21 cellular contexts compared by ENCODE assay signal in genomic region chr6:132252113-132252512, GRCh38.
DNase-seq lines count a peak whose midpoint lies in the region; ATAC-seq, FAIRE-seq and TF ChIP-seq lines count a peak whose summit lies in the region.
"Had no signal": no experiment of that assay in that cellular context is flagged by ENCODE, and none has a peak within 500 bp of the region (broad histone marks: within the 10 kb centered on the region; RNA-seq: fewer than 3 reads in every experiment).

No MANE protein-coding gene starts in this region.

- peaks cover 24% of the 10 kb centered on the region for H3K9me3 Mint-ChIP-seq in GM23338

- H3K27ac Mint-ChIP-seq in GM23338 = no peak overlapping the region

- no peak overlapping the region for H3K23ac ChIP-seq in H1 (ENCODE audit: insufficient read length)

- DNase-seq in GM23338 (ENCODE audit: low spot score) (peak; percentile 25), HPDE6-E6E7 (ENCODE audit: extremely low spot score) (peak; percentile 2), H1 (ENCODE audit: low read depth in 1 of 2, low spot score in 2 of 2) (no peak), hepatocyte (ENCODE audit: low spot score) (no peak), dermis blood vessel endothelial cell (no peak), NCI-H2081 (lab: John Stamatoyannopoulos, UW) (no peak)
- DNase-seq: CD4-positive, alpha-beta memory T cell; EL; GF-D8; MM.1S; NCI-H1048; NCI-H1436 treated with DMSO at 0.1 percent for 48 hours; NCI-H1930; NCI-H2171 treated with DMSO at 0.1 percent for 48 hours; NCI-H524 treated with DMSO at 0.1 percent for 48 hours; PC-3; SHP77 had no signal

- H2BK12ac ChIP-seq in H1 (ENCODE audit: low read depth, low read length) = no peak overlapping the region

- H2AK5ac ChIP-seq in H1 (ENCODE audit: low read depth, low read length) = no peak overlapping the region

- no peaks in the 10 kb centered on the region for H3F3A ChIP-seq in GM23338 (replicated peaks; ENCODE audit: low read depth)

- TF ChIP-seq EP300 in H1 (IDR thresholded peaks at IDR 0.05; ENCODE audit: borderline replicate concordance in 1 of 2, low read depth in 2 of 2, low read length in 2 of 2) = no peak

- H3K79me1 ChIP-seq in H1 (ENCODE audit: low read depth, low read length) = no peaks in the 10 kb centered on the region

- no peak overlapping the region for H3K4me2 ChIP-seq in GM23338
- H3K4me2 ChIP-seq in H1 (ENCODE audit: insufficient read depth in 1 of 2, low read depth in 2 of 2, low read length in 2 of 2) = no peak overlapping the region
- H3K4me2 ChIP-seq in hepatocyte = no peak overlapping the region
- H3K4me2 ChIP-seq: BLaER1 treated with 17β-estradiol and CSF1 and Interleukin-3, amounts not matched to agents 10 nM and 100 nM had no signal

- H2BK120ac ChIP-seq in H1 (replicated peaks; ENCODE audit: low read depth, low read length) = no peak overlapping the region

- TF ChIP-seq POLR2A in H1 (IDR thresholded peaks at IDR 0.05; ENCODE audit: control extremely low read depth in 1 of 2, low read depth in 2 of 2, low read length in 2 of 2) = no peak

- H2BK20ac ChIP-seq in H1 (ENCODE audit: low read length) = no peak overlapping the region

- CTCF ChIA-PET in H1 (lab: Charles Lee; ENCODE audit: partially characterized antibody) = interaction anchor here (1.2 kb wide), 1 partner anchor 28 kb away, joined by 4 read pairs; no protein-coding TSS in a partner anchor

- ATAC-seq in GM23338 (no peak), HG02623 (IDR thresholded peaks at IDR 0.05; ENCODE audit: unreplicated experiment) (no peak), HG03342 (IDR thresholded peaks at IDR 0.05; ENCODE audit: unreplicated experiment) (no peak)
- ATAC-seq: PC-3 had no signal

- no peaks in the 10 kb centered on the region; the same call in 2 of the 3 replicates for H3K4me1 Mint-ChIP-seq in GM23338
- H3K4me1 Mint-ChIP-seq: CD4-positive, alpha-beta memory T cell had no signal

- no peak overlapping the region for H4K91ac ChIP-seq in H1 (replicated peaks; ENCODE audit: insufficient read length, low read length)

- no peak overlapping the region for H3K18ac ChIP-seq in H1 (ENCODE audit: extremely low read depth, low read length)

- no peaks in the 10 kb centered on the region for H3K23me2 ChIP-seq in H1 (ENCODE audit: low read depth, low read length)

- H2AFZ ChIP-seq in GM23338 (no peak overlapping the region), H1 (ENCODE audit: low read length) (peak overlapping the region; percentile 34; the same call in 1 of the 2 replicates), hepatocyte (no peak overlapping the region)

- H3K56ac ChIP-seq in H1 (replicated peaks; ENCODE audit: insufficient read length, low read depth, low read length) = no peak overlapping the region

- TF ChIP-seq CTCF in GM23338 (conservative IDR thresholded peaks at IDR 0.05; ENCODE audit: low read depth in 2 of 2) (no peak), H1 (IDR thresholded peaks at IDR 0.05; ENCODE audit: control extremely low read depth in 1 of 3, insufficient read depth in 1 of 3, low read depth in 1 of 3, low read length in 3 of 3) (no peak), hepatocyte (IDR thresholded peaks at IDR 0.05; ENCODE audit: poor library complexity) (no peak)

- no peak overlapping the region for H3K4me3 ChIP-seq in GM23338
- no peak overlapping the region for H3K4me3 ChIP-seq in H1 (ENCODE audit: extremely low read depth in 1 of 4, insufficient read depth in 2 of 4, low read depth in 3 of 4, low read length in 4 of 4)
- H3K4me3 ChIP-seq in hepatocyte = no peak overlapping the region
- H3K4me3 ChIP-seq: BLaER1 treated with 17β-estradiol and CSF1 and Interleukin-3, amounts not matched to agents 10 nM and 100 nM had no signal

- H4K20me1 ChIP-seq in GM23338 (replicated peaks; ENCODE audit: insufficient read depth) (no peaks in the 10 kb centered on the region), H1 (replicated peaks in 1 of 2; ENCODE audit: control insufficient read depth in 1 of 2, insufficient read depth in 2 of 2, low read length in 2 of 2) (no peaks in the 10 kb centered on the region), hepatocyte (ENCODE audit: insufficient read depth, poor library complexity, severe bottlenecking) (no peaks in the 10 kb centered on the region)
- H4K20me1 ChIP-seq: BLaER1 treated with 17β-estradiol and CSF1 and Interleukin-3, amounts not matched to agents 10 nM and 100 nM had no signal

- H3K36me3 Mint-ChIP-seq in GM23338 (ENCODE audit: low read depth) = peaks cover 17% of the 10 kb centered on the region; the same call in 2 of the 3 replicates
- H3K36me3 Mint-ChIP-seq: CD4-positive, alpha-beta memory T cell had no signal

- no peak overlapping the region for H2BK5ac ChIP-seq in H1 (ENCODE audit: low read depth, low read length)

- 78% methylated on average over 4 of the region's 4 CpGs; no CpG with 5 or more reads in 1 of the 2 experiments for WGBS in H1 (ENCODE audit: extremely low coverage in 1 of 2, insufficient coverage in 1 of 2, insufficient read length in 1 of 2, insufficient replicate concordance in 2 of 2, low coverage in 1 of 2, low lambda C conversion rate in 2 of 2, missing lambda C conversion rate in 1 of 2), 2 experiments
- WGBS in hepatocyte (ENCODE audit: low lambda C conversion rate, missing lambda C conversion rate) = 78% methylated on average over 4 of the region's 4 CpGs

- H3K9ac ChIP-seq in H1 (replicated peaks in 1 of 4; ENCODE audit: extremely low read depth in 1 of 4, low read depth in 3 of 4, low read length in 3 of 4) = no peak overlapping the region
- H3K9ac ChIP-seq: BLaER1 treated with 17β-estradiol and CSF1 and Interleukin-3, amounts not matched to agents 10 nM and 100 nM had no signal

- H3K27me3 ChIP-seq in GM23338 (ENCODE audit: insufficient read depth) (no peaks in the 10 kb centered on the region), H1 (replicated peaks in 1 of 4; ENCODE audit: control insufficient read depth in 3 of 4, extremely low read depth in 1 of 4, insufficient read depth in 3 of 4, low read length in 3 of 4) (no peaks in the 10 kb centered on the region), hepatocyte (no peaks in the 10 kb centered on the region)
- H3K27me3 ChIP-seq: BLaER1 treated with 17β-estradiol and CSF1 and Interleukin-3, amounts not matched to agents 10 nM and 100 nM had no signal

- POLR2A ChIA-PET in H1 (lab: Charles Lee; ENCODE audit: partially characterized antibody) = interaction anchor here (0.6 kb wide), 1 partner anchor 568 kb away, joined by 3 read pairs; no protein-coding TSS in a partner anchor

- H3K27ac ChIP-seq in GM23338 (ENCODE audit: low read depth) (no peak overlapping the region), H1 (ENCODE audit: low read depth, low read length) (no peak overlapping the region), hepatocyte (peak overlapping the region; percentile 6)
- H3K27ac ChIP-seq: BLaER1 treated with 17β-estradiol and CSF1 and Interleukin-3, amounts not matched to agents 10 nM and 100 nM had no signal

- H4K8ac ChIP-seq in H1 (ENCODE audit: extremely low read depth, insufficient read depth, low read length) = no peak overlapping the region

- H3K36me3 ChIP-seq in GM23338 (ENCODE audit: insufficient read depth) = peaks cover 8% of the 10 kb centered on the region
- no peaks in the 10 kb centered on the region for H3K36me3 ChIP-seq in H1 (ENCODE audit: control insufficient read depth in 2 of 4, insufficient read depth in 4 of 4, low read length in 3 of 4)
- H3K36me3 ChIP-seq in hepatocyte (replicated peaks; ENCODE audit: insufficient read depth, low read depth) = no peaks in the 10 kb centered on the region
- H3K36me3 ChIP-seq: BLaER1 treated with 17β-estradiol and CSF1 and Interleukin-3, amounts not matched to agents 10 nM and 100 nM had no signal

- no peaks in the 10 kb centered on the region for H3K79me2 ChIP-seq in GM23338 (replicated peaks; ENCODE audit: insufficient read depth)
- no peaks in the 10 kb centered on the region for H3K79me2 ChIP-seq in H1 (ENCODE audit: control insufficient read depth in 1 of 2, insufficient read depth in 2 of 2, low read length in 2 of 2)
- no peaks in the 10 kb centered on the region for H3K79me2 ChIP-seq in hepatocyte

- H2BK15ac ChIP-seq in H1 (ENCODE audit: low read length) = no peak overlapping the region

- no peak overlapping the region for H3K4me3 Mint-ChIP-seq in GM23338
- H3K4me3 Mint-ChIP-seq: CD4-positive, alpha-beta memory T cell had no signal

- H3K4ac ChIP-seq in H1 (replicated peaks; ENCODE audit: insufficient read length, low read depth, low read length) = no peak overlapping the region

- FAIRE-seq in H1 (lab: Jason Lieb, UNC) = no peak
- FAIRE-seq: GM19239 had no signal

- H3K4me1 ChIP-seq in GM23338 (ENCODE audit: insufficient read depth) (no peaks in the 10 kb centered on the region), H1 (replicated peaks in 1 of 4; ENCODE audit: control insufficient read depth in 3 of 4, insufficient read depth in 4 of 4, low read length in 3 of 4) (peaks cover 0 to 4% (median 0%) of the 10 kb centered on the region in 4 experiments; a peak in 2 of 7 replicates), hepatocyte (ENCODE audit: insufficient read depth) (no peaks in the 10 kb centered on the region)
- H3K4me1 ChIP-seq: BLaER1 treated with 17β-estradiol and CSF1 and Interleukin-3, amounts not matched to agents 10 nM and 100 nM had no signal

- H3K9me3 ChIP-seq in H1 (ENCODE audit: insufficient read depth in 2 of 2, low read depth in 1 of 2, low read length in 1 of 2) = no peaks in the 10 kb centered on the region
- no peaks in the 10 kb centered on the region for H3K9me3 ChIP-seq in hepatocyte (ENCODE audit: low read depth)

- TF ChIP-seq RAD21 in H1 (IDR thresholded peaks at IDR 0.05 in 1 of 2, conservative IDR thresholded peaks at IDR 0.05 in 1 of 2; ENCODE audit: low read depth in 2 of 2, low read length in 2 of 2) = no peak

- no peak overlapping the region for H3K14ac ChIP-seq in H1 (ENCODE audit: insufficient read length)

- no peaks in the 10 kb centered on the region for H3K9me2 ChIP-seq in GM23338 (ENCODE audit: insufficient read depth)
- H3K9me2 ChIP-seq in hepatocyte (replicated peaks; ENCODE audit: insufficient read depth) = no peaks in the 10 kb centered on the region

- H3K27me3 Mint-ChIP-seq in GM23338 (ENCODE audit: insufficient read depth, low read depth, poor library complexity) = peaks cover 2% of the 10 kb centered on the region

- no peak overlapping the region for H4K5ac ChIP-seq in H1 (ENCODE audit: insufficient read length, low read depth, low read length)

TF ChIP-seq in GM23338, 12 proteins besides CTCF, POLR2A, EP300 and RAD21 (continues in another document):
- no peak for TF ChIP-seq NANOG (IDR thresholded peaks at IDR 0.05; ENCODE audit: borderline replicate concordance)
- TF ChIP-seq STAT1 (IDR thresholded peaks at IDR 0.05; ENCODE audit: unreplicated experiment) = no peak
- no peak for TF ChIP-seq POLR2AphosphoS5 (IDR thresholded peaks at IDR 0.05; ENCODE audit: low read depth)
- TF ChIP-seq JUNB (IDR thresholded peaks at IDR 0.05; ENCODE audit: unreplicated experiment) = no peak

TF ChIP-seq in H1, 55 proteins besides CTCF, POLR2A, EP300 and RAD21 (continues in another document):
- no peak for TF ChIP-seq YY1 (IDR thresholded peaks at IDR 0.05; ENCODE audit: low read depth, low read length)
- TF ChIP-seq CEBPB (IDR thresholded peaks at IDR 0.05; ENCODE audit: low read depth, low read length) = no peak
- TF ChIP-seq RBBP5 (IDR thresholded peaks at IDR 0.05; ENCODE audit: borderline replicate concordance, low read depth, low read length) = no peak
- TF ChIP-seq TCF12 (IDR thresholded peaks at IDR 0.05; ENCODE audit: low read depth, low read length) = no peak
- no peak for TF ChIP-seq CTBP2 (IDR thresholded peaks at IDR 0.05; ENCODE audit: borderline replicate concordance, insufficient read depth, insufficient read length, low read length)

Comparison
In these comparisons a context has a peak if more than half of its experiments do, and no peak if none do; other contexts are left out.
1. DNase-seq: peak in GM23338 (single experiment) and HPDE6-E6E7 (single experiment); none in H1 (0 of 2), hepatocyte (single experiment), dermis blood vessel endothelial cell (single experiment) and NCI-H2081 (0 of 2).